8 cellular contexts compared by ENCODE assay signal in the genomic region with DNA sequence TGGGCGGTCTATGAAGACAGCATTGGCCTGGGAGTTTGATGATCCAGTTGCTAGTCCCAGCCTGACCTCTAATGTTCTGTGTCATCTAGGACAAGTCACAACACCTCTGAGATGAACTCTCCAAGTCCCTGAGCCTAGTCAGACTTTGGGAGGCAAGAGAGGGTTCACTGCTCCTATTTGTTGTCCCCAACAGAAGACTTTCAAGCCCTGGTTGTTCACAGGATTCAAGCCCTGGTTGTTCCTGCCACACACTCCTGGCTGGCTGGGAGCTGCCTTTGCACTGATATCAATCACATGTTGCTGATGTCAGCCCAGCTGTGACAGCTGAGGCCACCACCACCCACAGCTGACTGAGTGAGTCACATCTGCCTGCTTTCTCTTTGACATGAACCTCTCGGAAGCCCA.
DNase-seq lines count a peak whose midpoint lies in the region; ATAC-seq and TF ChIP-seq lines count a peak whose summit lies in the region.

No MANE protein-coding gene starts in this region.

- DNase-seq in OCI-M1 (lab: John Stamatoyannopoulos, UW): peak; percentile 84
- peak; percentile 78 for DNase-seq in activated naive CD4-positive, alpha-beta T cell treated with anti-CD3 and anti-CD28 coated beads for 36 hours
- DNase-seq in kidney tubule cell (ENCODE audit: low spot score): peak; percentile 88
- peak; percentile 36 to 72 for DNase-seq in stimulated activated CD4-positive, alpha-beta T cell treated with anti-CD3 and anti-CD28 coated beads, Interleukin-4, amount 100 ng/mL, for 4 hours
- DNase-seq in NCI-H1105 (lab: John Stamatoyannopoulos, UW): no peak
- DNase-seq in uterus: no peak

- no peaks in the 10 kb centered on the region for H3K9me3 ChIP-seq in uterus

- H3K36me3 Mint-ChIP-seq in activated naive CD4-positive, alpha-beta T cell treated with anti-CD3 and anti-CD28 coated beads for 36 hours (ENCODE audit: low read depth): no peaks in the 10 kb centered on the region

- no peaks in the 10 kb centered on the region for H3K27me3 ChIP-seq in uterus

- no peak overlapping the region for H3K4me3 Mint-ChIP-seq in activated naive CD4-positive, alpha-beta T cell treated with anti-CD3 and anti-CD28 coated beads for 36 hours

- ATAC-seq in GM18520 (IDR thresholded peaks at IDR 0.05; ENCODE audit: unreplicated experiment) (peak; percentile 100), HG02759 (IDR thresholded peaks at IDR 0.05; ENCODE audit: unreplicated experiment) (peak; percentile 99)

- TF ChIP-seq POLR2A in uterus (IDR thresholded peaks at IDR 0.05): no peak

- H3K4me3 ChIP-seq in uterus: no peak overlapping the region

- H3K9me3 Mint-ChIP-seq in activated naive CD4-positive, alpha-beta T cell treated with anti-CD3 and anti-CD28 coated beads for 36 hours: no peaks in the 10 kb centered on the region

- no peak overlapping the region for H3K27ac ChIP-seq in uterus

- H3K4me1 Mint-ChIP-seq in activated naive CD4-positive, alpha-beta T cell treated with anti-CD3 and anti-CD28 coated beads for 36 hours (ENCODE audit: low read depth): peaks cover 14% of the 10 kb centered on the region

- TF ChIP-seq CTCF in uterus (IDR thresholded peaks at IDR 0.05): no peak

- no peaks in the 10 kb centered on the region for H3K36me3 ChIP-seq in uterus

- H3K4me1 ChIP-seq in uterus: no peaks in the 10 kb centered on the region

- H3K27ac Mint-ChIP-seq in activated naive CD4-positive, alpha-beta T cell treated with anti-CD3 and anti-CD28 coated beads for 36 hours: no peak overlapping the region

- CTCF ChIA-PET in activated naive CD4-positive, alpha-beta T cell treated with anti-CD3 and anti-CD28 coated beads for 36 hours (lab: Charles Lee): interaction anchor here (0.6 to 1.2 kb wide), 3 partner anchors 83 to 227 kb away, joined by 3 read pairs; no protein-coding TSS in a partner anchor

- H3K27me3 Mint-ChIP-seq in activated naive CD4-positive, alpha-beta T cell treated with anti-CD3 and anti-CD28 coated beads for 36 hours (ENCODE audit: low read depth): no peaks in the 10 kb centered on the region

- intact Hi-C loops in activated naive CD4-positive, alpha-beta T cell treated with anti-CD3 and anti-CD28 coated beads for 36 hours (cut with micrococcal nuclease): loop anchor here (1.0 to 10.0 kb wide), 3 partner anchors 120 to 319 kb away; partner anchors contain the start of gene RASGEF1B
- intact Hi-C loops in uterus (cut with DNase I; ENCODE audit: low total_unique reads): no loop called here

Comparison
In these comparisons a context has a peak if more than half of its experiments do, and no peak if none do; other contexts are left out.
1. DNase-seq: peak in OCI-M1 (single experiment), activated naive CD4-positive, alpha-beta T cell treated with anti-CD3 and anti-CD28 coated beads for 36 hours (single experiment), kidney tubule cell (single experiment) and stimulated activated CD4-positive, alpha-beta T cell treated with anti-CD3 and anti-CD28 coated beads, Interleukin-4, amount 100 ng/mL, for 4 hours (2 of 2); none in NCI-H1105 (single experiment) and uterus (0 of 2).